In the genomic region with DNA sequence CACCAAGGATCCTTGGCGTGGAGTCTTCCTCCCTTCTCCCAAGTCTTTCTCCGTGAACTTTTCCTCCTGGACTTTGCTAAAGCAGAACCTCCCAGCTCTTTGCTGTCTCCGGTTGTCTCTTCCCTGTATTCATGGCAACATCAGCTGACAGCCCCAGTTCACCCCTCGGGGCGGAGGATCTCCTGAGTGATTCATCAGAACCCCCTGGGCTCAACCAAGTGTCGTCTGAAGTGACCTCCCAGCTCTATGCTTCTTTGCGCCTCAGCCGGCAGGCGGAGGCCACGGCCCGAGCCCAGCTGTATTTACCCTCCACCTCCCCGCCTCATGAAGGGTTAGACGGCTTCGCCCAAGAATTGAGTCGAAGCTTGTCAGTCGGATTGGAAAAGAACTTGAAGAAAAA, we compare ENCODE assay signal across 1 cellular context.
TF ChIP-seq lines count a peak whose summit lies in the region.

No MANE protein-coding gene starts in this region.

TF ChIP-seq in A549, 52 proteins besides CTCF, POLR2A, EP300 and RAD21 (continued from another document):
- TF ChIP-seq, protein P1, sequence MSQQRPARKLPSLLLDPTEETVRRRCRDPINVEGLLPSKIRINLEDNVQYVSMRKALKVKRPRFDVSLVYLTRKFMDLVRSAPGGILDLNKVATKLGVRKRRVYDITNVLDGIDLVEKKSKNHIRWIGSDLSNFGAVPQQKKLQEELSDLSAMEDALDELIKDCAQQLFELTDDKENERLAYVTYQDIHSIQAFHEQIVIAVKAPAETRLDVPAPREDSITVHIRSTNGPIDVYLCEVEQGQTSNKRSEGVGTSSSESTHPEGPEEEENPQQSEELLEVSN (IDR thresholded peaks at IDR 0.05; ENCODE audit: borderline replicate concordance, low read depth), result peak; percentile 68; the same call in 1 of the 2 replicates
- TF ChIP-seq, protein P2, sequence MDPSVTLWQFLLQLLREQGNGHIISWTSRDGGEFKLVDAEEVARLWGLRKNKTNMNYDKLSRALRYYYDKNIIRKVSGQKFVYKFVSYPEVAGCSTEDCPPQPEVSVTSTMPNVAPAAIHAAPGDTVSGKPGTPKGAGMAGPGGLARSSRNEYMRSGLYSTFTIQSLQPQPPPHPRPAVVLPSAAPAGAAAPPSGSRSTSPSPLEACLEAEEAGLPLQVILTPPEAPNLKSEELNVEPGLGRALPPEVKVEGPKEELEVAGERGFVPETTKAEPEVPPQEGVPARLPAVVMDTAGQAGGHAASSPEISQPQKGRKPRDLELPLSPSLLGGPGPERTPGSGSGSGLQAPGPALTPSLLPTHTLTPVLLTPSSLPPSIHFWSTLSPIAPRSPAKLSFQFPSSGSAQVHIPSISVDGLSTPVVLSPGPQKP (IDR thresholded peaks at IDR 0.05; ENCODE audit: low read depth, low read length), result no peak
- TF ChIP-seq, protein P3, sequence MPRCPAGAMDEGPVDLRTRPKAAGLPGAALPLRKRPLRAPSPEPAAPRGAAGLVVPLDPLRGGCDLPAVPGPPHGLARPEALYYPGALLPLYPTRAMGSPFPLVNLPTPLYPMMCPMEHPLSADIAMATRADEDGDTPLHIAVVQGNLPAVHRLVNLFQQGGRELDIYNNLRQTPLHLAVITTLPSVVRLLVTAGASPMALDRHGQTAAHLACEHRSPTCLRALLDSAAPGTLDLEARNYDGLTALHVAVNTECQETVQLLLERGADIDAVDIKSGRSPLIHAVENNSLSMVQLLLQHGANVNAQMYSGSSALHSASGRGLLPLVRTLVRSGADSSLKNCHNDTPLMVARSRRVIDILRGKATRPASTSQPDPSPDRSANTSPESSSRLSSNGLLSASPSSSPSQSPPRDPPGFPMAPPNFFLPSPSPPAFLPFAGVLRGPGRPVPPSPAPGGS (IDR thresholded peaks at IDR 0.05), result no peak
- TF ChIP-seq JUN (IDR thresholded peaks at IDR 0.05), result no peak
- TF ChIP-seq RFX5 (IDR thresholded peaks at IDR 0.05), result no peak
- no peak for TF ChIP-seq MAZ (IDR thresholded peaks at IDR 0.05; ENCODE audit: borderline replicate concordance, low read depth, low read length)
- no peak for TF ChIP-seq TFCP2L1 (CRISPR knock-in tag; IDR thresholded peaks at IDR 0.05)
- TF ChIP-seq, protein P4, sequence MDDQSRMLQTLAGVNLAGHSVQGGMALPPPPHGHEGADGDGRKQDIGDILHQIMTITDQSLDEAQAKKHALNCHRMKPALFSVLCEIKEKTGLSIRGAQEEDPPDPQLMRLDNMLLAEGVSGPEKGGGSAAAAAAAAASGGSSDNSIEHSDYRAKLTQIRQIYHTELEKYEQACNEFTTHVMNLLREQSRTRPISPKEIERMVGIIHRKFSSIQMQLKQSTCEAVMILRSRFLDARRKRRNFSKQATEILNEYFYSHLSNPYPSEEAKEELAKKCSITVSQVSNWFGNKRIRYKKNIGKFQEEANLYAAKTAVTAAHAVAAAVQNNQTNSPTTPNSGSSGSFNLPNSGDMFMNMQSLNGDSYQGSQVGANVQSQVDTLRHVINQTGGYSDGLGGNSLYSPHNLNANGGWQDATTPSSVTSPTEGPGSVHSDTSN (IDR thresholded peaks at IDR 0.05), result no peak; the same call in 1 of the 2 replicates
- TF ChIP-seq FOSL2 (IDR thresholded peaks at IDR 0.05), result no peak
- TF ChIP-seq FOSL2 (CRISPR knock-in tag; IDR thresholded peaks at IDR 0.05), result peak; percentile 41
- TF ChIP-seq CBX8 (IDR thresholded peaks at IDR 0.05), result no peak
- no peak for TF ChIP-seq NR3C1 (IDR thresholded peaks at IDR 0.05)
- TF ChIP-seq HOXB13 (CRISPR knock-in tag; IDR thresholded peaks at IDR 0.05; ENCODE audit: low read depth), result no peak
